34 cellular contexts compared by ENCODE assay signal in the genomic region with DNA sequence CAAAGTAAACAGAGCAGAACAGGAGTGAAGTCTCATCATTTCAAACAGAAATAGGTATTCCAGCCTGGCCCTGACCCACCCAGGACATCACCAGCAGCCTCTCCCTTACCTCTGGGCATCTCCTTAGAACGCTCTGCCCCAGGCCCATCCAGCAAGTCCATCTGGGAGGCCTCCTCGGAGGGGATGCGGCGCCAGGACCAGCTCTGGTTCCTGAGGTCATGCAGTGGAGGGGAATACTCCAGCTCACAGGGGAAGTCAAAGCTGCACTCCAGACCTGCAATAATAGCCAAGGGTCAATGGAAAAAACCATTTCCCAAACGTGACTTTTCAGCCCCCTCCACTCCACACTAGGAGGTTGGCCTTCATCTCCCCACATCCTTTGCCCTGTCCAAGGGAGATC.
"Had no signal": no experiment of that assay in that cellular context is flagged by ENCODE, and none has a peak within 500 bp of the region (broad histone marks: within the 10 kb centered on the region; RNA-seq: fewer than 3 reads in every experiment).

No MANE protein-coding gene starts in this region.

- DNase-seq: activated B cell treated with CpG ODN at 0.5 μM for 24 hours; activated CD4-positive, alpha-beta memory T cell treated with anti-CD3 and anti-CD28 coated beads for 36 hours; activated CD4-positive, alpha-beta T cell treated with anti-CD3 and anti-CD28 coated beads for 4 hours; activated CD4-positive, alpha-beta T cell treated with anti-CD3 and anti-CD28 coated beads, Interleukin-2, amount 50 U/mL, for 1 hour; activated CD4-positive, alpha-beta T cell treated with anti-CD3 and anti-CD28 coated beads, Interleukin-2, amount 50 U/mL, for 4 hours; activated CD4-positive, CD25-positive, alpha-beta regulatory T cell treated with anti-CD3 and anti-CD28 coated beads, Interleukin-2, amount 50 U/mL, for 72 hours; activated CD8-positive, alpha-beta memory T cell treated with anti-CD3 and anti-CD28 coated beads, Interleukin-2, amount 50 U/mL, for 4 hours; activated CD8-positive, alpha-beta T cell treated with anti-CD3 and anti-CD28 coated beads for 36 hours; activated effector memory CD4-positive, alpha-beta T cell treated with anti-CD3 and anti-CD28 coated beads, Interleukin-2, amount 50 U/mL, for 16 hours; activated gamma-delta T cell treated with Interleukin-2 at 50 U/mL for 16 hours; activated naive CD4-positive, alpha-beta T cell; activated naive CD4-positive, alpha-beta T cell treated with anti-CD3 and anti-CD28 coated beads for 36 hours; activated naive CD4-positive, alpha-beta T cell treated with anti-CD3 and anti-CD28 coated beads, Interleukin-2, amount 50 U/mL, for 16 hours; activated naive CD8-positive, alpha-beta T cell treated with anti-CD3 and anti-CD28 coated beads for 36 hours; activated T-cell treated with anti-CD3 and anti-CD28 coated beads for 4 hours; activated T-cell treated with anti-CD3 and anti-CD28 coated beads, Interleukin-2, amount 50 U/mL, for 1 hour; activated T-cell treated with anti-CD3 and anti-CD28 coated beads, Interleukin-2, amount 50 U/mL, for 4 hours; activated T-cell treated with anti-CD3 and anti-CD28 coated beads, Interleukin-2, amount 50 U/mL, for 72 hours; adrenal gland; amniotic stem cell; aorta; body of pancreas; brain microvascular endothelial cell; central memory CD4-positive, alpha-beta T cell; T-helper 1 cell; T-helper 2 cell; T-helper 9 cell had no signal

- H3K9me3 Mint-ChIP-seq: activated B cell treated with CpG ODN at 0.5 μM for 24 hours; activated CD4-positive, alpha-beta memory T cell treated with anti-CD3 and anti-CD28 coated beads for 36 hours; activated CD8-positive, alpha-beta T cell treated with anti-CD3 and anti-CD28 coated beads for 36 hours; activated naive CD4-positive, alpha-beta T cell treated with anti-CD3 and anti-CD28 coated beads for 36 hours; activated naive CD4-positive, alpha-beta T cell treated with anti-CD3 and anti-CD28 coated beads, Interleukin-2, amount 50 U/mL, for 72 hours; activated naive CD8-positive, alpha-beta T cell treated with anti-CD3 and anti-CD28 coated beads for 36 hours; activated T-cell treated with anti-CD3 and anti-CD28 coated beads, Interleukin-2, amount 50 U/mL, for 4 hours; activated T-cell treated with anti-CD3 and anti-CD28 coated beads, Interleukin-2, amount 50 U/mL, for 72 hours; activated T-helper 1 cell treated with anti-CD3 and anti-CD28 coated beads, Interleukin-12 subunit alpha, Interleukin-12 subunit beta, Interleukin-2, Interleukin-4 antibody, amounts not matched to agents 30 ng/mL and 10 ng/mL and 1 ng/mL, durations not matched to agents 14 hours and 24 hours and 36 hours; activated T-helper 17 cell treated with anti-CD3 and anti-CD28 coated beads, Interleukin-2, amount 50 U/mL, for 72 hours; T-helper 1 cell treated with Interleukin-12 subunit alpha and Interleukin-12 subunit beta and Interleukin-4 antibody, amounts not matched to agents 30 μg/mL and 1 μg/mL, for 36 hours; T-helper 2 cell treated with Interferon-gamma antibody and Interleukin-4, amounts not matched to agents 5 μg/mL and 100 μg/mL, for 36 hours had no signal

- H3K36me3 ChIP-seq: adrenal gland, brain microvascular endothelial cell, breast epithelium had no signal

- H3K4me1 ChIP-seq: adrenal gland, body of pancreas, breast epithelium had no signal

- H3K4me1 Mint-ChIP-seq: activated B cell treated with CpG ODN at 0.5 μM for 24 hours; activated naive CD8-positive, alpha-beta T cell treated with anti-CD3 and anti-CD28 coated beads for 36 hours; activated T-helper 17 cell treated with anti-CD3 and anti-CD28 coated beads, Interleukin-2, amount 50 U/mL, for 72 hours had no signal

- H3K9me3 ChIP-seq: adrenal gland, body of pancreas, breast epithelium had no signal

- H3K27ac Mint-ChIP-seq: activated B cell treated with CpG ODN at 0.5 μM for 24 hours; activated CD4-positive, alpha-beta memory T cell treated with anti-CD3 and anti-CD28 coated beads for 36 hours; activated CD8-positive, alpha-beta T cell treated with anti-CD3 and anti-CD28 coated beads for 36 hours; activated naive CD4-positive, alpha-beta T cell treated with anti-CD3 and anti-CD28 coated beads for 36 hours; activated naive CD4-positive, alpha-beta T cell treated with anti-CD3 and anti-CD28 coated beads, Interleukin-2, amount 50 U/mL, for 72 hours; activated naive CD8-positive, alpha-beta T cell treated with anti-CD3 and anti-CD28 coated beads for 36 hours; activated T-cell treated with anti-CD3 and anti-CD28 coated beads, Interleukin-2, amount 50 U/mL, for 72 hours; activated T-helper 1 cell treated with anti-CD3 and anti-CD28 coated beads, Interleukin-12 subunit alpha, Interleukin-12 subunit beta, Interleukin-2, Interleukin-4 antibody, amounts not matched to agents 30 ng/mL and 10 ng/mL and 1 ng/mL, durations not matched to agents 14 hours and 24 hours and 36 hours; activated T-helper 17 cell treated with anti-CD3 and anti-CD28 coated beads, Interleukin-2, amount 50 U/mL, for 72 hours; T-helper 1 cell treated with Interleukin-12 subunit alpha and Interleukin-12 subunit beta and Interleukin-4 antibody, amounts not matched to agents 30 μg/mL and 1 μg/mL, for 36 hours; T-helper 2 cell treated with Interferon-gamma antibody and Interleukin-4, amounts not matched to agents 5 μg/mL and 100 μg/mL, for 36 hours had no signal

- H3K27ac ChIP-seq: adrenal gland, body of pancreas, brain microvascular endothelial cell, breast epithelium, VCaP had no signal

- H3K4me3 Mint-ChIP-seq: activated B cell treated with CpG ODN at 0.5 μM for 24 hours; activated CD4-positive, alpha-beta memory T cell treated with anti-CD3 and anti-CD28 coated beads for 36 hours; activated CD8-positive, alpha-beta T cell treated with anti-CD3 and anti-CD28 coated beads for 36 hours; activated naive CD4-positive, alpha-beta T cell treated with anti-CD3 and anti-CD28 coated beads for 36 hours; activated naive CD8-positive, alpha-beta T cell treated with anti-CD3 and anti-CD28 coated beads for 36 hours; activated T-cell treated with anti-CD3 and anti-CD28 coated beads, Interleukin-2, amount 50 U/mL, for 4 hours; activated T-cell treated with anti-CD3 and anti-CD28 coated beads, Interleukin-2, amount 50 U/mL, for 72 hours; activated T-helper 1 cell treated with anti-CD3 and anti-CD28 coated beads, Interleukin-12 subunit alpha, Interleukin-12 subunit beta, Interleukin-2, Interleukin-4 antibody, amounts not matched to agents 30 ng/mL and 10 ng/mL and 1 ng/mL, durations not matched to agents 14 hours and 24 hours and 36 hours; activated T-helper 17 cell treated with anti-CD3 and anti-CD28 coated beads, Interleukin-2, amount 50 U/mL, for 72 hours; T-helper 1 cell treated with Interleukin-12 subunit alpha and Interleukin-12 subunit beta and Interleukin-4 antibody, amounts not matched to agents 30 μg/mL and 1 μg/mL, for 36 hours; T-helper 2 cell treated with Interferon-gamma antibody and Interleukin-4, amounts not matched to agents 5 μg/mL and 100 μg/mL, for 36 hours had no signal

- H3K27me3 Mint-ChIP-seq: activated B cell treated with CpG ODN at 0.5 μM for 24 hours had no signal

- H3K36me3 Mint-ChIP-seq: activated CD4-positive, alpha-beta memory T cell treated with anti-CD3 and anti-CD28 coated beads for 36 hours; activated naive CD4-positive, alpha-beta T cell treated with anti-CD3 and anti-CD28 coated beads, Interleukin-2, amount 50 U/mL, for 72 hours; activated naive CD8-positive, alpha-beta T cell treated with anti-CD3 and anti-CD28 coated beads for 36 hours had no signal

- H3K27me3 ChIP-seq: adrenal gland, body of pancreas, brain microvascular endothelial cell, breast epithelium had no signal

- H3K4me3 ChIP-seq: adrenal gland, body of pancreas, breast epithelium had no signal

- ATAC-seq: activated CD8-positive, alpha-beta T cell treated with anti-CD3 and anti-CD28 coated beads for 36 hours; activated naive CD4-positive, alpha-beta T cell treated with anti-CD3 and anti-CD28 coated beads, Interleukin-2, amount 50 U/mL, for 72 hours; activated T-cell treated with anti-CD3 and anti-CD28 coated beads, Interleukin-2, amount 50 U/mL, for 4 hours; activated T-cell treated with anti-CD3 and anti-CD28 coated beads, Interleukin-2, amount 50 U/mL, for 72 hours; activated T-helper 17 cell treated with anti-CD3 and anti-CD28 coated beads, Interleukin-2, amount 50 U/mL, for 72 hours; body of pancreas had no signal
